Comparison of ENCODE assay signal across 12 cellular contexts in genomic region chr10:30804478-30805055, GRCh38.
DNase-seq lines count a peak whose midpoint lies in the region; ATAC-seq and TF ChIP-seq lines count a peak whose summit lies in the region.
"Had no signal": no experiment of that assay in that cellular context is flagged by ENCODE, and none has a peak within 500 bp of the region (broad histone marks: within the 10 kb centered on the region; RNA-seq: fewer than 3 reads in every experiment).

No MANE protein-coding gene starts in this region.

- no peak overlapping the region for H3K4me3 ChIP-seq in sigmoid colon

- H3K27ac ChIP-seq in sigmoid colon: peak overlapping the region; percentile 64 to 94 (median 86)

- TF ChIP-seq CTCF in sigmoid colon (IDR thresholded peaks at IDR 0.05): no peak
- TF ChIP-seq CTCF in GM10266 (IDR thresholded peaks at IDR 0.05; ENCODE audit: control insufficient read depth, insufficient read depth, low read depth, missing control alignments): no peak

- no peak for TF ChIP-seq POLR2A in sigmoid colon (IDR thresholded peaks at IDR 0.05)

- H3K27me3 ChIP-seq in sigmoid colon: no peaks in the 10 kb centered on the region

- DNase-seq in AG20443 (ENCODE audit: low spot score): peak; percentile 60
- peak; percentile 42 for DNase-seq in amniotic epithelial cell (ENCODE audit: low read depth)
- peak; percentile 52 for DNase-seq in left ventricle myocardium superior
- peak; percentile 95 for DNase-seq in sigmoid colon
- DNase-seq in NCI-H1694 (lab: John Stamatoyannopoulos, UW): no peak
- DNase-seq in GM10266 (ENCODE audit: extremely low spot score): no peak
- no peak for DNase-seq in stimulated activated CD4-positive, alpha-beta T cell treated with anti-CD3 and anti-CD28 coated beads, Interleukin-4, amount 100 ng/mL, for 4 hours
- DNase-seq in GDM1 (lab: John Stamatoyannopoulos, UW): no peak
- DNase-seq: activated CD4-positive, alpha-beta T cell treated with anti-CD3 and anti-CD28 coated beads, Interleukin-2, amount 50 U/mL, for 1 hour; activated naive CD4-positive, alpha-beta T cell treated with Interleukin-2 at 50 U/mL for 16 hours; DND-41; Karpas-422 had no signal

- intact Hi-C loops in left ventricle myocardium superior (cut with micrococcal nuclease): no loop called here
- intact Hi-C loops in sigmoid colon (cut with DNase I): loop anchor here (2.0 to 5.0 kb wide), 3 partner anchors 60 to 858 kb away; partner anchors contain the start of gene ZNF438

- WGBS in sigmoid colon, 2 donors: 62 to 68% methylated on average over 7 of the region's 7 CpGs

- H3K36me3 ChIP-seq in sigmoid colon: no peaks in the 10 kb centered on the region

- H3K4me1 ChIP-seq in sigmoid colon: peaks cover 3 to 53% (median 21%) of the 10 kb centered on the region in 4 donors

- H3K9me3 ChIP-seq in sigmoid colon: no peaks in the 10 kb centered on the region

- peak; percentile 60 to 85 (median 72) for TF ChIP-seq EP300 in sigmoid colon (IDR thresholded peaks at IDR 0.05)

- ATAC-seq in left ventricle myocardium superior: peak; percentile 70

Comparison
In these comparisons a context has a peak if more than half of its experiments do, and no peak if none do; other contexts are left out.
1. DNase-seq: peak in AG20443 (single experiment), amniotic epithelial cell (single experiment), left ventricle myocardium superior (single experiment) and sigmoid colon (single experiment); none in NCI-H1694 (single experiment), GM10266 (single experiment), stimulated activated CD4-positive, alpha-beta T cell treated with anti-CD3 and anti-CD28 coated beads, Interleukin-4, amount 100 ng/mL, for 4 hours (0 of 2) and GDM1 (single experiment).